In the genomic region with DNA sequence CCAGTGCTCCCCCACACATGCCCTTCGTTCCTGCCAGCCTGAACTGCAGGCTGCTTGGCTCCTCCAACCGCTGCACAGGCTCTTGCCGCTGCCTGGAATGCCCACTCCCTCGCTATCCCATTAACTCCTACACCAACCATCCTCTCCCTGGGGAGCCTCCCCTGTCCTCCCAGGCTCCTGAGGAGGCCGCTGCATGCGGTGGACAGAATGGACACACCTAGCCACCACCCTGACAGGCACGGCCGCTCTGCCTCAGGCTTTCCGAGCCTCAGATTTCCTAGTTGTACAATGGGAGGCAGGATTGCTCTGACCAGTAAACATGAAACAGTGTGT, we compare ENCODE assay signal across 9 cellular contexts. TPM values are rescaled to one million over a fixed set of nuclear protein-coding genes. Genes with fewer than 3 reads are reported as not detected.
DNase-seq lines count a peak whose midpoint lies in the region; ATAC-seq and TF ChIP-seq lines count a peak whose summit lies in the region.
"Had no signal": no experiment of that assay in that cellular context is flagged by ENCODE, and none has a peak within 500 bp of the region (broad histone marks: within the 10 kb centered on the region; RNA-seq: fewer than 3 reads in every experiment).

No MANE protein-coding gene starts in this region.

- in situ Hi-C loops in transverse colon (cut with MboI; ENCODE audit: low pct_ligation_motif_present in 1 of 4, low pct_unique_long_range_greater_than_20kb in 1 of 4, low sequenced_read_pairs in 3 of 4) = no loop called here

- TF ChIP-seq CTCF in dorsolateral prefrontal cortex (IDR thresholded peaks at IDR 0.05 in 54 of 56, conservative IDR thresholded peaks at IDR 0.05 in 2 of 56; ENCODE audit: low read depth in 1 of 56, partially characterized antibody in 56 of 56) (no peak), mucosa of descending colon (IDR thresholded peaks at IDR 0.05) (no peak), transverse colon (IDR thresholded peaks at IDR 0.05) (no peak)

- ATAC-seq in activated T-cell treated with anti-CD3 and anti-CD28 coated beads, Interleukin-2, amount 50 U/mL, for 4 hours = no peak
- ATAC-seq in activated T-cell treated with anti-CD3 and anti-CD28 coated beads, Interleukin-2, amount 50 U/mL, for 72 hours (replicated peaks in 1 of 2) = no peak
- ATAC-seq in mucosa of descending colon = peak; percentile 16
- ATAC-seq: Panc1 had no signal

- TF ChIP-seq POLR2A in transverse colon (IDR thresholded peaks at IDR 0.05) = no peak

- H3K4me3 ChIP-seq in dorsolateral prefrontal cortex = peak overlapping the region; percentile 51 to 94 (median 78)
- no peak overlapping the region for H3K4me3 ChIP-seq in mucosa of descending colon
- peak overlapping the region in 3 of 4 donors; percentile 63 to 83 (median 75) for H3K4me3 ChIP-seq in transverse colon

- WGBS in transverse colon (ENCODE audit: low coverage in 1 of 2), 2 donors = 40 to 61% methylated on average over 1 to 9 of the region's 9 CpGs

- no peak for DNase-seq in activated T-cell treated with anti-CD3 and anti-CD28 coated beads, Interleukin-2, amount 50 U/mL, for 4 hours
- DNase-seq in activated T-cell treated with anti-CD3 and anti-CD28 coated beads, Interleukin-2, amount 50 U/mL, for 72 hours = no peak
- peak in 1 of 10 donors; percentile 52 for DNase-seq in dorsolateral prefrontal cortex
- peak; percentile 41 to 65 (median 55) for DNase-seq in mucosa of descending colon
- peak; percentile 37 for DNase-seq in transverse colon
- DNase-seq in NCI-H446 (lab: John Stamatoyannopoulos, UW) = no peak
- no peak for DNase-seq in NK-92 treated with Interleukin-12 subunit alpha and Interleukin-12 subunit beta, amount 100 ng/mL, for 24 hours (lab: John Stamatoyannopoulos, UW)
- no peak for DNase-seq in NCI-H2196 (lab: John Stamatoyannopoulos, UW; ENCODE audit: unreplicated experiment)

- peak overlapping the region; percentile 91 to 100 (median 97) for H3K27ac ChIP-seq in dorsolateral prefrontal cortex
- peak overlapping the region; percentile 90 to 97 (median 92) for H3K27ac ChIP-seq in transverse colon

- intact Hi-C loops in dorsolateral prefrontal cortex (cut with DNase I) = no loop called here
- intact Hi-C loops in mucosa of descending colon (cut with DNase I, micrococcal nuclease) = no loop called here
- intact Hi-C loops in transverse colon (cut with DNase I; ENCODE audit: low total_unique reads) = no loop called here

- H3K4me3 Mint-ChIP-seq in activated T-cell treated with anti-CD3 and anti-CD28 coated beads, Interleukin-2, amount 50 U/mL, for 4 hours = peak overlapping the region; percentile 44
- H3K4me3 Mint-ChIP-seq in activated T-cell treated with anti-CD3 and anti-CD28 coated beads, Interleukin-2, amount 50 U/mL, for 72 hours = no peak overlapping the region

- no peak for TF ChIP-seq EP300 in transverse colon (IDR thresholded peaks at IDR 0.05; ENCODE audit: low read depth)

- H3K9me3 Mint-ChIP-seq in activated T-cell treated with anti-CD3 and anti-CD28 coated beads, Interleukin-2, amount 50 U/mL, for 4 hours = no peaks in the 10 kb centered on the region
- H3K9me3 Mint-ChIP-seq in activated T-cell treated with anti-CD3 and anti-CD28 coated beads, Interleukin-2, amount 50 U/mL, for 72 hours = no peaks in the 10 kb centered on the region

- H3K4me1 Mint-ChIP-seq in activated T-cell treated with anti-CD3 and anti-CD28 coated beads, Interleukin-2, amount 50 U/mL, for 4 hours (ENCODE audit: low read depth) = peaks cover 7% of the 10 kb centered on the region
- H3K4me1 Mint-ChIP-seq in activated T-cell treated with anti-CD3 and anti-CD28 coated beads, Interleukin-2, amount 50 U/mL, for 72 hours (ENCODE audit: low read depth) = no peaks in the 10 kb centered on the region

- no peak overlapping the region for H3K27ac Mint-ChIP-seq in activated T-cell treated with anti-CD3 and anti-CD28 coated beads, Interleukin-2, amount 50 U/mL, for 72 hours

- H3K4me1 ChIP-seq in mucosa of descending colon (ENCODE audit: low read depth) = peaks cover 28% of the 10 kb centered on the region
- peaks cover 31 to 49% (median 43%) of the 10 kb centered on the region in 4 donors for H3K4me1 ChIP-seq in transverse colon

- H3K9me3 ChIP-seq in mucosa of descending colon (no peaks in the 10 kb centered on the region), transverse colon (no peaks in the 10 kb centered on the region)

- peaks cover 9% of the 10 kb centered on the region for H3K27me3 Mint-ChIP-seq in activated T-cell treated with anti-CD3 and anti-CD28 coated beads, Interleukin-2, amount 50 U/mL, for 4 hours (ENCODE audit: low read depth)
- peaks cover 19% of the 10 kb centered on the region for H3K27me3 Mint-ChIP-seq in activated T-cell treated with anti-CD3 and anti-CD28 coated beads, Interleukin-2, amount 50 U/mL, for 72 hours (ENCODE audit: low read depth)

- H3K36me3 ChIP-seq in mucosa of descending colon (ENCODE audit: low read depth) = no peaks in the 10 kb centered on the region
- no peaks in the 10 kb centered on the region for H3K36me3 ChIP-seq in transverse colon

- peaks cover 2% of the 10 kb centered on the region for H3K36me3 Mint-ChIP-seq in activated T-cell treated with anti-CD3 and anti-CD28 coated beads, Interleukin-2, amount 50 U/mL, for 4 hours (ENCODE audit: insufficient read depth)
- peaks cover 0 to 2% of the 10 kb centered on the region in 2 donors for H3K36me3 Mint-ChIP-seq in activated T-cell treated with anti-CD3 and anti-CD28 coated beads, Interleukin-2, amount 50 U/mL, for 72 hours (ENCODE audit: insufficient read depth in 2 of 2)

- no peaks in the 10 kb centered on the region for H3K27me3 ChIP-seq in dorsolateral prefrontal cortex
- no peaks in the 10 kb centered on the region for H3K27me3 ChIP-seq in transverse colon

RNA-seq across cellular contexts. Expression of a gene that starts 2.3 kb away (rescaled TPM):
- 1 to 10 TPM; 6.0 to 7.2 (median 6.8) TPM for total RNA-seq in activated T-cell treated with anti-CD3 and anti-CD28 coated beads, Interleukin-2, amount 50 U/mL, for 4 hours
- 1 to 10 TPM; 3.2 to 6.1 TPM for total RNA-seq in activated T-cell treated with anti-CD3 and anti-CD28 coated beads, Interleukin-2, amount 50 U/mL, for 72 hours
- total RNA-seq in dorsolateral prefrontal cortex = 100 to 1,000 TPM in 116 of 120 experiments, 10 to 100 TPM in 4; 88.5 to 492 (median 177) TPM
- total RNA-seq in mucosa of descending colon = 100 to 1,000 TPM in 2 of 3 donors, 10 to 100 TPM in 1; 98.1 to 136 (median 127) TPM
- 100 to 1,000 TPM; 129 to 530 (median 245) TPM for total RNA-seq in transverse colon

RNA-seq across cellular contexts. Expression of a gene that starts 12.3 kb away (rescaled TPM):
- total RNA-seq in activated T-cell treated with anti-CD3 and anti-CD28 coated beads, Interleukin-2, amount 50 U/mL, for 4 hours = 10 to 100 TPM; 21.7 to 29.4 (median 24.7) TPM
- total RNA-seq in activated T-cell treated with anti-CD3 and anti-CD28 coated beads, Interleukin-2, amount 50 U/mL, for 72 hours = 10 to 100 TPM; 13.5 to 16.7 TPM
- total RNA-seq in dorsolateral prefrontal cortex (10 to 100 TPM in 60 of 120 experiments, 1 to 10 TPM in 60; 5.5 to 17.7 (median 10.0) TPM), mucosa of descending colon (10 to 100 TPM; 13.0 to 15.3 (median 14.8) TPM), transverse colon (10 to 100 TPM in 2 of 4 donors, 1 to 10 TPM in 2; 2.8 to 14.1 (median 8.2) TPM)

RNA-seq across cellular contexts. Expression of a gene that starts 12.5 kb away (rescaled TPM):
- 100 to 1,000 TPM; 306 to 337 (median 326) TPM for total RNA-seq in activated T-cell treated with anti-CD3 and anti-CD28 coated beads, Interleukin-2, amount 50 U/mL, for 4 hours
- 100 to 1,000 TPM; 263 to 285 TPM for total RNA-seq in activated T-cell treated with anti-CD3 and anti-CD28 coated beads, Interleukin-2, amount 50 U/mL, for 72 hours
- total RNA-seq in dorsolateral prefrontal cortex = 100 to 1,000 TPM; 127 to 251 (median 193) TPM
- 100 to 1,000 TPM; 130 to 193 (median 153) TPM for total RNA-seq in mucosa of descending colon
- total RNA-seq in transverse colon = 100 to 1,000 TPM; 115 to 279 (median 192) TPM

RNA-seq across cellular contexts. Expression of a gene that starts 18.9 kb away (rescaled TPM):
- 10 to 100 TPM; 17.3 to 17.6 (median 17.5) TPM for total RNA-seq in activated T-cell treated with anti-CD3 and anti-CD28 coated beads, Interleukin-2, amount 50 U/mL, for 4 hours
- total RNA-seq in activated T-cell treated with anti-CD3 and anti-CD28 coated beads, Interleukin-2, amount 50 U/mL, for 72 hours = 10 to 100 TPM; 15.6 to 19.9 TPM
- total RNA-seq in dorsolateral prefrontal cortex (10 to 100 TPM in 5 of 120 experiments, 1 to 10 TPM in 115; 3.5 to 10.4 (median 6.0) TPM), mucosa of descending colon (1 to 10 TPM; 4.5 to 7.2 (median 6.2) TPM), transverse colon (1 to 10 TPM; 1.8 to 4.4 (median 2.9) TPM)

RNA-seq across cellular contexts. Expression of a gene that starts 55.6 kb away (rescaled TPM):
- not detected for total RNA-seq in activated T-cell treated with anti-CD3 and anti-CD28 coated beads, Interleukin-2, amount 50 U/mL, for 4 hours
- not detected for total RNA-seq in activated T-cell treated with anti-CD3 and anti-CD28 coated beads, Interleukin-2, amount 50 U/mL, for 72 hours
- total RNA-seq in dorsolateral prefrontal cortex (1 to 10 TPM in 107 of 120 experiments, under 1 TPM in 13; 0.40 to 4.1 (median 1.8) TPM), mucosa of descending colon (not detected), transverse colon (not detected)

Comparison
In these comparisons a context has a peak if more than half of its experiments do, and no peak if none do; other contexts are left out.
1. DNase-seq: peak in mucosa of descending colon (3 of 3) and transverse colon (single experiment); none in activated T-cell treated with anti-CD3 and anti-CD28 coated beads, Interleukin-2, amount 50 U/mL, for 4 hours (single experiment), activated T-cell treated with anti-CD3 and anti-CD28 coated beads, Interleukin-2, amount 50 U/mL, for 72 hours (0 of 2), NCI-H446 (0 of 2), NK-92 treated with Interleukin-12 subunit alpha and Interleukin-12 subunit beta, amount 100 ng/mL, for 24 hours (single experiment) and NCI-H2196 (single experiment).
2. RNA of a gene that starts 2.3 kb away (total RNA-seq): 129 to 530 TPM in transverse colon, 88.5 to 492 TPM in dorsolateral prefrontal cortex and 98.1 to 136 TPM in mucosa of descending colon; 6.0 to 7.2 TPM in activated T-cell treated with anti-CD3 and anti-CD28 coated beads, Interleukin-2, amount 50 U/mL, for 4 hours and 3.2 to 6.1 TPM in activated T-cell treated with anti-CD3 and anti-CD28 coated beads, Interleukin-2, amount 50 U/mL, for 72 hours; every median in the first group is over 10 times any median in the second.